Comparison of ENCODE assay signal across 17 cellular contexts in the genomic region with DNA sequence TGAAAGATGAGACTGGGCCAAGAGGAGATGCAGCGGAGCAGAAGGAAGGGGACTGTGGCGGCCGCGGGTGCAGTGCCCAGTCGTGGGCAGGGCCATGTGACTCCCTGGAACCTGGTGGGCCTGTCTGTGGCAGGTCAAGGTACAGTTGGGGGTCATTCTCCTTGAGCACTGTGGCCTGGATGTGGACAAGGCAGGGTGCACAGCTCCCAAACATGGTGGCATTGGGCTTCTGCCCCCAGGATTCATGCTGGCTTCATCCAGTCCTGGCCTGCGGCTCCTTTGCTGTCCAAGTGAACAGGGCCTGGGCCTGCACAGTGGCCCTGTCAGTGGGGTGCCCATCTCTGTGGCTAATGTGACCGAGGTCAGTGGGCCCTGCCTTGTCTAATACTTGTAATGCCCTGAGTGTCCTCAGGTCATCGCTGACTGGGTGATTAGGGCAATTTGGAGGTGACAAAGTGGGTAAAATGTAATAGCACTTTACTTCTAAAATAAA. TPM values are rescaled to one million over a fixed set of nuclear protein-coding genes. Genes with fewer than 3 reads are reported as not detected.
"Had no signal": no experiment of that assay in that cellular context is flagged by ENCODE, and none has a peak within 500 bp of the region (broad histone marks: within the 10 kb centered on the region; RNA-seq: fewer than 3 reads in every experiment).

No MANE protein-coding gene starts in this region.

- H3K27me3 ChIP-seq: heart right ventricle, SJSA1, tibial nerve had no signal

- H3K4me3 ChIP-seq: heart right ventricle, SJSA1, tibial nerve had no signal

- H3K4me1 ChIP-seq: heart right ventricle, SJSA1, tibial nerve had no signal

- DNase-seq: activated CD4-positive, alpha-beta T cell treated with anti-CD3 and anti-CD28 coated beads for 4 hours; activated CD4-positive, alpha-beta T cell treated with anti-CD3 and anti-CD28 coated beads, Interleukin-2, amount 50 U/mL, for 48 hours; activated CD4-positive, CD25-positive, alpha-beta regulatory T cell; activated CD8-positive, alpha-beta memory T cell treated with anti-CD3 and anti-CD28 coated beads, Interleukin-2, amount 50 U/mL, for 48 hours; activated effector memory CD4-positive, alpha-beta T cell treated with Interleukin-2 at 50 U/mL for 16 hours; activated naive CD4-positive, alpha-beta T cell treated with anti-CD3 and anti-CD28 coated beads for 36 hours; activated naive CD8-positive, alpha-beta T cell treated with anti-CD3 and anti-CD28 coated beads, Interleukin-2, amount 10 ng/mL, durations not matched to agents 7 days and 5 days; activated T-cell treated with anti-CD3 and anti-CD28 coated beads, Interleukin-2, amount 50 U/mL, for 48 hours; amniotic stem cell; effector CD8-positive, alpha-beta T cell; erythroblast; foreskin fibroblast; mammary epithelial cell; occipital lobe had no signal

- H3K9me3 ChIP-seq: SJSA1, tibial nerve had no signal

- H3K27ac ChIP-seq: heart right ventricle, SJSA1, tibial nerve had no signal

RNA-seq across cellular contexts. Expression of a gene that starts 41.1 kb away (rescaled TPM):
- total RNA-seq: SJSA1 had no signal
